In genomic region chr6:42509765-42510164, GRCh38 we compare ENCODE assay signal across 23 cellular contexts. TPM values are rescaled to one million over a fixed set of nuclear protein-coding genes. Genes with fewer than 3 reads are reported as not detected.
A peak's percentile ranks its signal among the peaks of the same experiment; 100 is the strongest.
DNase-seq lines count a peak whose midpoint lies in the region; ATAC-seq and TF ChIP-seq lines count a peak whose summit lies in the region.
"Had no signal": no experiment of that assay in that cellular context is flagged by ENCODE, and none has a peak within 500 bp of the region (broad histone marks: within the 10 kb centered on the region; RNA-seq: fewer than 3 reads in every experiment).

No MANE protein-coding gene starts in this region.

- TF ChIP-seq CTCF in SK-N-SH (IDR thresholded peaks at IDR 0.05), result no peak
- no peak for TF ChIP-seq CTCF in GM12865 (IDR thresholded peaks at IDR 0.05; ENCODE audit: insufficient read depth, low read depth, low read length, missing control alignments)
- no peak for TF ChIP-seq CTCF in fibroblast of mammary gland (conservative IDR thresholded peaks at IDR 0.05; ENCODE audit: control insufficient read depth, insufficient read depth, low read depth, low read length)
- TF ChIP-seq CTCF in ovary (IDR thresholded peaks at IDR 0.05), result no peak

- intact Hi-C loops in ovary (cut with DNase I), result no loop called here
- intact Hi-C loops in activated T-helper 2 cell treated with anti-CD3 and anti-CD28 coated beads, Interferon-gamma antibody, Interleukin-2, Interleukin-4, amounts not matched to agents 10 μg/mL and 5 μg/mL and 100 μg/mL, durations not matched to agents 14 hours and 24 hours and 36 hours (cut with micrococcal nuclease), result loop anchor here (1.0 kb wide), 1 partner anchor 11 kb away; no protein-coding TSS in a partner anchor

- H3K27ac ChIP-seq in SK-N-SH (ENCODE audit: low read depth in 2 of 2, low read length in 1 of 2) (no peak overlapping the region), ovary (no peak overlapping the region)
- H3K27ac ChIP-seq: 22Rv1, adrenal gland, cardiac muscle cell, KMS-11, right atrium auricular region, tibial nerve had no signal

- no peaks in the 10 kb centered on the region for H3K27me3 ChIP-seq in SK-N-SH (ENCODE audit: insufficient read depth)
- H3K27me3 ChIP-seq in ovary, result no peaks in the 10 kb centered on the region
- H3K27me3 ChIP-seq: adrenal gland, cardiac muscle cell, right atrium auricular region, tibial nerve had no signal

- 0 out of 2 replicates have a peak overlapping the region, but pooled peaks have one; percentile 17 for H2AFZ ChIP-seq in SK-N-SH (ENCODE audit: low read depth)

- no peaks in the 10 kb centered on the region for H3K27me3 Mint-ChIP-seq in activated T-helper 2 cell treated with anti-CD3 and anti-CD28 coated beads, Interferon-gamma antibody, Interleukin-2, Interleukin-4, amounts not matched to agents 10 μg/mL and 5 μg/mL and 100 μg/mL, durations not matched to agents 14 hours and 24 hours and 36 hours (ENCODE audit: low read depth)
- H3K27me3 Mint-ChIP-seq: dendritic cell treated with granulocyte-macrophage colony-stimulating factor and Interleukin-4, amounts not matched to agents 40 ng/mL and 50 ng/mL, for 4 days had no signal

- H3K9me3 ChIP-seq in SK-N-SH (no peaks in the 10 kb centered on the region), ovary (no peaks in the 10 kb centered on the region)
- H3K9me3 ChIP-seq: adrenal gland, right atrium auricular region, tibial nerve had no signal

- H3K9me3 Mint-ChIP-seq in activated T-helper 2 cell treated with anti-CD3 and anti-CD28 coated beads, Interferon-gamma antibody, Interleukin-2, Interleukin-4, amounts not matched to agents 10 μg/mL and 5 μg/mL and 100 μg/mL, durations not matched to agents 14 hours and 24 hours and 36 hours, result no peaks in the 10 kb centered on the region
- H3K9me3 Mint-ChIP-seq: dendritic cell treated with granulocyte-macrophage colony-stimulating factor and Interleukin-4, amounts not matched to agents 40 ng/mL and 50 ng/mL, for 4 days; HFFc6 had no signal

- H3K36me3 Mint-ChIP-seq in activated T-helper 2 cell treated with anti-CD3 and anti-CD28 coated beads, Interferon-gamma antibody, Interleukin-2, Interleukin-4, amounts not matched to agents 10 μg/mL and 5 μg/mL and 100 μg/mL, durations not matched to agents 14 hours and 24 hours and 36 hours (ENCODE audit: low read depth), result no peaks in the 10 kb centered on the region

- no peak for ATAC-seq in SK-N-SH treated with all-trans-retinoic acid at 6 μM for 48 hours
- peak; percentile 59 for ATAC-seq in HG02610 (IDR thresholded peaks at IDR 0.05; ENCODE audit: unreplicated experiment)

- H3K4me1 Mint-ChIP-seq in activated T-helper 2 cell treated with anti-CD3 and anti-CD28 coated beads, Interferon-gamma antibody, Interleukin-2, Interleukin-4, amounts not matched to agents 10 μg/mL and 5 μg/mL and 100 μg/mL, durations not matched to agents 14 hours and 24 hours and 36 hours (ENCODE audit: low read depth), result peaks cover 14% of the 10 kb centered on the region

- H3K4me3 Mint-ChIP-seq in activated T-helper 2 cell treated with anti-CD3 and anti-CD28 coated beads, Interferon-gamma antibody, Interleukin-2, Interleukin-4, amounts not matched to agents 10 μg/mL and 5 μg/mL and 100 μg/mL, durations not matched to agents 14 hours and 24 hours and 36 hours (ENCODE audit: low read depth), result no peak overlapping the region
- H3K4me3 Mint-ChIP-seq: dendritic cell treated with granulocyte-macrophage colony-stimulating factor and Interleukin-4, amounts not matched to agents 40 ng/mL and 50 ng/mL, for 4 days; HFFc6 had no signal

- no peak for TF ChIP-seq EP300 in SK-N-SH (IDR thresholded peaks at IDR 0.05; ENCODE audit: borderline replicate concordance in 1 of 2, low read depth in 1 of 2, low read length in 1 of 2)
- no peak for TF ChIP-seq EP300 in ovary (IDR thresholded peaks at IDR 0.05)

- H3K36me3 ChIP-seq in SK-N-SH (replicated peaks in 1 of 2; ENCODE audit: control insufficient read depth in 1 of 2, insufficient read depth in 2 of 2, low read length in 1 of 2) (no peaks in the 10 kb centered on the region), ovary (no peaks in the 10 kb centered on the region)
- H3K36me3 ChIP-seq: adrenal gland, cardiac muscle cell, right atrium auricular region, tibial nerve had no signal

- POLR2A ChIA-PET in SK-N-SH (lab: Yijun Ruan, JAX), result no interaction called here

- H3K4me3 ChIP-seq in SK-N-SH (ENCODE audit: low read depth in 2 of 2, low read length in 1 of 2) (no peak overlapping the region), GM12865 (ENCODE audit: low read depth, low read length) (no peak overlapping the region), fibroblast of mammary gland (ENCODE audit: control insufficient read depth, low read depth, low read length) (no peak overlapping the region), ovary (no peak overlapping the region)
- H3K4me3 ChIP-seq: adrenal gland, cardiac muscle cell, lung, right atrium auricular region, tibial nerve had no signal

- no peak overlapping the region for H3K4me2 ChIP-seq in SK-N-SH
- H3K4me2 ChIP-seq: KMS-11 had no signal

- no peak for TF ChIP-seq RAD21 in SK-N-SH (IDR thresholded peaks at IDR 0.05; ENCODE audit: low read length)

- no peak for TF ChIP-seq POLR2A in ovary (IDR thresholded peaks at IDR 0.05)

- no peak overlapping the region for H3K27ac Mint-ChIP-seq in activated T-helper 2 cell treated with anti-CD3 and anti-CD28 coated beads, Interferon-gamma antibody, Interleukin-2, Interleukin-4, amounts not matched to agents 10 μg/mL and 5 μg/mL and 100 μg/mL, durations not matched to agents 14 hours and 24 hours and 36 hours
- H3K27ac Mint-ChIP-seq: dendritic cell treated with granulocyte-macrophage colony-stimulating factor and Interleukin-4, amounts not matched to agents 40 ng/mL and 50 ng/mL, for 4 days; HFFc6 had no signal

- no peak overlapping the region for H3K9ac ChIP-seq in SK-N-SH
- H3K9ac ChIP-seq: KMS-11 had no signal

- CTCF ChIA-PET in SK-N-SH (lab: Yijun Ruan, JAX), result interaction anchor here (0.6 to 2.0 kb wide), 4 partner anchors 22 to 290 kb away, joined by 3 to 10 read pairs (median 4); no protein-coding TSS in a partner anchor

- H3K9me2 ChIP-seq in SK-N-SH, result no peaks in the 10 kb centered on the region

- no peaks in the 10 kb centered on the region for H4K20me1 ChIP-seq in SK-N-SH (ENCODE audit: insufficient read depth)

- H3K4me1 ChIP-seq in SK-N-SH (ENCODE audit: control insufficient read depth in 1 of 2, insufficient read depth in 2 of 2, low read depth in 1 of 2, low read length in 1 of 2) (peaks cover 8 to 9% of the 10 kb centered on the region in 2 experiments; a peak in 3 of 4 replicates), ovary (ENCODE audit: insufficient read depth) (no peaks in the 10 kb centered on the region)
- H3K4me1 ChIP-seq: right atrium auricular region, tibial nerve had no signal

- DNase-seq in SK-N-SH (no peak), GM12865 (ENCODE audit: low read depth) (peak; percentile 84), fibroblast of mammary gland (ENCODE audit: low read depth) (peak; percentile 13), ovary (no peak), hypothalamus (lab: John Stamatoyannopoulos, UW) (no peak)
- no peak for DNase-seq in activated T-helper 2 cell treated with anti-CD3 and anti-CD28 coated beads, Interferon-gamma antibody, Interleukin-2, Interleukin-4, amounts not matched to agents 10 μg/mL and 5 μg/mL and 100 μg/mL, durations not matched to agents 14 hours and 24 hours and 36 hours (ENCODE audit: low spot score)
- DNase-seq: activated CD4-positive, alpha-beta T cell treated with anti-CD3 and anti-CD28 coated beads, Interleukin-2, amount 50 U/mL, for 1 hour; adrenal gland; HFFc6; NCI-H524; nucleus accumbens; stimulated activated CD4-positive, alpha-beta T cell treated with anti-CD3 and anti-CD28 coated beads, Interleukin-15, amount 100 ng/mL, for 24 hours; stimulated activated naive CD4-positive, alpha-beta T cell treated with Interleukin-2 at 50 U/mL for 16 hours; SW 1271 had no signal

- peaks cover 9% of the 10 kb centered on the region for H3F3A ChIP-seq in SK-N-SH (replicated peaks; ENCODE audit: insufficient read depth)

- no peaks in the 10 kb centered on the region for H3K79me2 ChIP-seq in SK-N-SH (ENCODE audit: insufficient read depth)

- whole genome bisulfite sequencing in SK-N-SH (ENCODE audit: low lambda C conversion rate), result 95% methylated on average over 2 of the region's 2 CpGs
- 97 to 100% (median 97%) methylated on average over 2 of the region's 2 CpGs for WGBS in ovary, 3 donors

TF ChIP-seq in SK-N-SH, 30 proteins besides CTCF, POLR2A, EP300 and RAD21 (continues in another document):
- TF ChIP-seq MEF2A (IDR thresholded peaks at IDR 0.05; ENCODE audit: borderline replicate concordance, low read depth), result no peak
- TF ChIP-seq EZH2phosphoT487 (IDR thresholded peaks at IDR 0.05; ENCODE audit: borderline replicate concordance, low read depth), result no peak
- TF ChIP-seq TAF1 (IDR thresholded peaks at IDR 0.05; ENCODE audit: borderline replicate concordance, low read depth, low read length), result no peak

TF ChIP-seq in SK-N-SH treated with all-trans-retinoic acid at 6 μM for 48 hours, 23 proteins besides CTCF, POLR2A, EP300 and RAD21 (continues in another document):
- TF ChIP-seq RARB (CRISPR knock-in tag; IDR thresholded peaks at IDR 0.05), result no peak

RNA-seq across cellular contexts. Expression of gene UBR2, which starts 54.1 kb away (rescaled TPM):
- 5.2 and 7.2 TPM in 2 replicates for polyA plus RNA-seq in SK-N-SH (2012; rRNA removed)
- polyA plus RNA-seq in SK-N-SH (2012; cell fraction: cytosol; rRNA removed), result 5.5 and 5.6 TPM in 2 replicates
- polyA plus RNA-seq in SK-N-SH (2012; cell fraction: nucleus; rRNA removed), result 11.6 and 19.9 TPM in 2 replicates
- 10 to 100 TPM; 17.5 to 29.2 (median 24.1) TPM for total RNA-seq in ovary
- 10 to 100 TPM; 10.2 to 14.4 TPM for polyA plus RNA-seq in ovary
- 28.6 and 29.6 TPM in 2 replicates for total RNA-seq in activated T-helper 2 cell treated with anti-CD3 and anti-CD28 coated beads, Interferon-gamma antibody, Interleukin-2, Interleukin-4, amounts not matched to agents 10 μg/mL and 5 μg/mL and 100 μg/mL, durations not matched to agents 14 hours and 24 hours and 36 hours

RNA-seq across cellular contexts. Expression of gene TRERF1, which starts 58.0 kb away (rescaled TPM):
- polyA plus RNA-seq in SK-N-SH (2012; rRNA removed) (3.2 and 3.6 TPM in 2 replicates), ovary (1 to 10 TPM; 4.5 to 6.0 TPM)
- polyA plus RNA-seq in SK-N-SH (2012; cell fraction: cytosol; rRNA removed), result 2.3 and 2.9 TPM in 2 replicates
- polyA plus RNA-seq in SK-N-SH (2012; cell fraction: nucleus; rRNA removed), result 9.6 and 12.0 TPM in 2 replicates
- total RNA-seq in ovary, result 10 to 100 TPM in 4 of 7 donors, 1 to 10 TPM in 3; 4.5 to 13.7 (median 11.2) TPM
- 19.6 TPM in 2 replicates for total RNA-seq in activated T-helper 2 cell treated with anti-CD3 and anti-CD28 coated beads, Interferon-gamma antibody, Interleukin-2, Interleukin-4, amounts not matched to agents 10 μg/mL and 5 μg/mL and 100 μg/mL, durations not matched to agents 14 hours and 24 hours and 36 hours

Comparison
In these comparisons a context has a peak if more than half of its experiments do, and no peak if none do; other contexts are left out.
1. DNase-seq: peak in GM12865 (single experiment) and fibroblast of mammary gland (single experiment); none in SK-N-SH (single experiment), ovary (0 of 5), hypothalamus (0 of 51) and activated T-helper 2 cell treated with anti-CD3 and anti-CD28 coated beads, Interferon-gamma antibody, Interleukin-2, Interleukin-4, amounts not matched to agents 10 μg/mL and 5 μg/mL and 100 μg/mL, durations not matched to agents 14 hours and 24 hours and 36 hours (single experiment).